In genomic region chr6:164109770-164110140, GRCh38 we compare ENCODE assay signal across 9 cellular contexts.
DNase-seq lines count a peak whose midpoint lies in the region; ATAC-seq and TF ChIP-seq lines count a peak whose summit lies in the region.
"Had no signal": no experiment of that assay in that cellular context is flagged by ENCODE, and none has a peak within 500 bp of the region (broad histone marks: within the 10 kb centered on the region; RNA-seq: fewer than 3 reads in every experiment).

No MANE protein-coding gene starts in this region.

- no peak overlapping the region for H3K4me3 ChIP-seq in AG09309 (ENCODE audit: control insufficient read depth, low read depth, low read length)
- H3K4me3 ChIP-seq in Loucy (ENCODE audit: low read length, poor library complexity, severe bottlenecking): no peak overlapping the region
- no peak overlapping the region for H3K4me3 ChIP-seq in cardiac fibroblast (replicated peaks in 1 of 2; ENCODE audit: low read depth in 2 of 2, low read length in 2 of 2)
- H3K4me3 ChIP-seq in lower lobe of right lung: peak overlapping the region; percentile 4

- intact Hi-C loops in lower lobe of right lung (cut with DNase I): no loop called here

- no peak overlapping the region for H3K4me2 ChIP-seq in Loucy (ENCODE audit: low read depth, low read length, poor library complexity, severe bottlenecking)

- no peaks in the 10 kb centered on the region for H3K79me2 ChIP-seq in Loucy (ENCODE audit: insufficient read depth, low read length)

- H2AFZ ChIP-seq in Loucy (ENCODE audit: low read length): no peak overlapping the region

- TF ChIP-seq CTCF in AG09309 (IDR thresholded peaks at IDR 0.05; ENCODE audit: control insufficient read depth, insufficient read depth, low read depth, low read length, missing control alignments): peak; percentile 43
- 0 out of 2 replicates have a peak, but pooled peaks have one; percentile 14 for TF ChIP-seq CTCF in Loucy (conservative IDR thresholded peaks at IDR 0.05; ENCODE audit: low read length)
- peak; percentile 55 for TF ChIP-seq CTCF in cardiac fibroblast (IDR thresholded peaks at IDR 0.05; ENCODE audit: low read depth, low read length)
- peak; percentile 56 for TF ChIP-seq CTCF in lower lobe of right lung (IDR thresholded peaks at IDR 0.05)

- DNase-seq in AG09309 (ENCODE audit: low read depth) (no peak), cardiac fibroblast (ENCODE audit: low read depth in 2 of 2) (peak; percentile 44 to 51), lower lobe of right lung (peak; percentile 60), GDM1 (lab: John Stamatoyannopoulos, UW) (no peak), NCI-H2171 (lab: John Stamatoyannopoulos, UW) (no peak)
- DNase-seq: COR-L47 had no signal

- H3F3A ChIP-seq in Loucy (ENCODE audit: low read depth): no peaks in the 10 kb centered on the region

- H3K27ac ChIP-seq in lower lobe of right lung: peak overlapping the region; percentile 74

- H3K27me3 ChIP-seq in Loucy (ENCODE audit: insufficient read depth, low read length, poor library complexity, severe bottlenecking): no peaks in the 10 kb centered on the region
- H3K27me3 ChIP-seq in lower lobe of right lung (ENCODE audit: low read depth): no peaks in the 10 kb centered on the region

- H3K9me3 ChIP-seq in Loucy (ENCODE audit: insufficient read depth, low read depth, low read length) (no peaks in the 10 kb centered on the region; the same call in 1 of the 2 replicates), lower lobe of right lung (no peaks in the 10 kb centered on the region)

- H3K9me2 ChIP-seq in Loucy (replicated peaks; ENCODE audit: low read depth, low read length): no peaks in the 10 kb centered on the region

- H3K36me3 ChIP-seq in Loucy (ENCODE audit: insufficient read depth, low read length) (no peaks in the 10 kb centered on the region), lower lobe of right lung (no peaks in the 10 kb centered on the region)

- no peak overlapping the region for H3K9ac ChIP-seq in Loucy (ENCODE audit: low read depth, low read length, poor library complexity, severe bottlenecking)

- no peaks in the 10 kb centered on the region for H4K20me1 ChIP-seq in Loucy (ENCODE audit: insufficient read depth, low read length, poor library complexity, severe bottlenecking)

- ATAC-seq in lower lobe of right lung (peak; percentile 36 to 58), GM21717 (IDR thresholded peaks at IDR 0.05; ENCODE audit: unreplicated experiment) (no peak), HG03280 (IDR thresholded peaks at IDR 0.05; ENCODE audit: unreplicated experiment) (no peak)

- H3K4me1 ChIP-seq in Loucy (ENCODE audit: insufficient read depth, low read length, poor library complexity, severe bottlenecking) (no peaks in the 10 kb centered on the region), lower lobe of right lung (peaks cover 19% of the 10 kb centered on the region)

Comparison
In these comparisons a context has a peak if more than half of its experiments do, and no peak if none do; other contexts are left out.
1. DNase-seq: peak in cardiac fibroblast (2 of 2) and lower lobe of right lung (single experiment); none in AG09309 (single experiment), GDM1 (single experiment) and NCI-H2171 (single experiment).
2. ATAC-seq: peak in lower lobe of right lung (2 of 2); none in GM21717 (single experiment) and HG03280 (single experiment).
3. Peak in every context shown above with its lines, with median percentiles within 50 percentile points of each other: CTCF ChIP-seq.